1 cellular context compared by ENCODE assay signal in genomic region chr13:94343243-94343585, GRCh38.
TF ChIP-seq lines count a peak whose summit lies in the region.

No MANE protein-coding gene starts in this region.

TF ChIP-seq in SK-N-SH, 30 proteins besides CTCF, POLR2A, EP300 and RAD21 (continued from another document):
- no peak for TF ChIP-seq MAX (IDR thresholded peaks at IDR 0.05; ENCODE audit: low read depth)
- no peak for TF ChIP-seq SMC3 (IDR thresholded peaks at IDR 0.05; ENCODE audit: low read depth, low read length)
- no peak for TF ChIP-seq RFX5 (IDR thresholded peaks at IDR 0.05; ENCODE audit: low read length)
- no peak for TF ChIP-seq FOXM1 (IDR thresholded peaks at IDR 0.05; ENCODE audit: low read depth)
TF ChIP-seq in SK-N-SH: peak in this region for 0.
